ENCODE assay signal across 26 cellular contexts in genomic region chr7:2123916-2124315, GRCh38.
"Had no signal": no experiment of that assay in that cellular context is flagged by ENCODE, and none has a peak within 500 bp of the region (broad histone marks: within the 10 kb centered on the region; RNA-seq: fewer than 3 reads in every experiment).

No MANE protein-coding gene starts in this region.

- H3K9ac ChIP-seq: SK-N-SH had no signal

- H3K9me3 Mint-ChIP-seq: activated CD4-positive, alpha-beta memory T cell treated with anti-CD3 and anti-CD28 coated beads, Interleukin-2, amount 10 ng/mL, durations not matched to agents 7 days and 5 days; activated naive CD8-positive, alpha-beta T cell treated with anti-CD3 and anti-CD28 coated beads for 36 hours; activated T-cell treated with anti-CD3 and anti-CD28 coated beads, Interleukin-2, amount 50 U/mL, for 72 hours; activated T-helper 17 cell treated with anti-CD3 and anti-CD28 coated beads, Interleukin-2, amount 50 U/mL, for 72 hours; central memory CD8-positive, alpha-beta T cell; T-helper 1 cell treated with Interleukin-12 subunit alpha and Interleukin-12 subunit beta and Interleukin-4 antibody, amounts not matched to agents 30 μg/mL and 1 μg/mL, for 36 hours; T-helper 2 cell treated with Interferon-gamma antibody and Interleukin-4, amounts not matched to agents 5 μg/mL and 100 μg/mL, for 36 hours had no signal

- H3K27me3 Mint-ChIP-seq: activated CD4-positive, alpha-beta memory T cell treated with anti-CD3 and anti-CD28 coated beads, Interleukin-2, amount 10 ng/mL, durations not matched to agents 7 days and 5 days; activated naive CD8-positive, alpha-beta T cell treated with anti-CD3 and anti-CD28 coated beads for 36 hours; activated T-helper 17 cell treated with anti-CD3 and anti-CD28 coated beads, Interleukin-2, amount 50 U/mL, for 72 hours; central memory CD8-positive, alpha-beta T cell had no signal

- H3K4me2 ChIP-seq: SK-N-SH had no signal

- H3K27ac ChIP-seq: ascending aorta, cardiac muscle cell, SJSA1 had no signal

- H3K27me3 ChIP-seq: ascending aorta, cardiac muscle cell, SJSA1 had no signal

- H3K4me3 Mint-ChIP-seq: activated CD4-positive, alpha-beta memory T cell treated with anti-CD3 and anti-CD28 coated beads, Interleukin-2, amount 10 ng/mL, durations not matched to agents 7 days and 5 days; activated CD8-positive, alpha-beta memory T cell treated with anti-CD3 and anti-CD28 coated beads, Interleukin-2, amount 10 ng/mL, durations not matched to agents 7 days and 5 days; activated naive CD8-positive, alpha-beta T cell treated with anti-CD3 and anti-CD28 coated beads for 36 hours; activated T-cell treated with anti-CD3 and anti-CD28 coated beads, Interleukin-2, amount 50 U/mL, for 72 hours; activated T-helper 17 cell treated with anti-CD3 and anti-CD28 coated beads, Interleukin-2, amount 50 U/mL, for 72 hours; central memory CD8-positive, alpha-beta T cell; T-helper 1 cell treated with Interleukin-12 subunit alpha and Interleukin-12 subunit beta and Interleukin-4 antibody, amounts not matched to agents 30 μg/mL and 1 μg/mL, for 36 hours; T-helper 2 cell treated with Interferon-gamma antibody and Interleukin-4, amounts not matched to agents 5 μg/mL and 100 μg/mL, for 36 hours had no signal

- H3K9me3 ChIP-seq: ascending aorta, SJSA1, SK-N-SH had no signal

- DNase-seq: activated CD4-positive, alpha-beta memory T cell treated with anti-CD3 and anti-CD28 coated beads, Interleukin-2, amount 10 ng/mL, durations not matched to agents 7 days and 5 days; activated CD4-positive, alpha-beta T cell treated with anti-CD3 and anti-CD28 coated beads for 1 hour; activated CD4-positive, alpha-beta T cell treated with anti-CD3 and anti-CD28 coated beads for 48 hours; activated CD4-positive, CD25-positive, alpha-beta regulatory T cell; activated CD8-positive, alpha-beta memory T cell treated with anti-CD3 and anti-CD28 coated beads for 24 hours; activated CD8-positive, alpha-beta memory T cell treated with anti-CD3 and anti-CD28 coated beads, Interleukin-2, amount 10 ng/mL, durations not matched to agents 7 days and 5 days; activated CD8-positive, alpha-beta memory T cell treated with anti-CD3 and anti-CD28 coated beads, Interleukin-2, amount 50 U/mL, for 48 hours; activated effector memory CD4-positive, alpha-beta T cell treated with anti-CD3 and anti-CD28 coated beads, Interleukin-2, amount 50 U/mL, for 16 hours; activated naive CD4-positive, alpha-beta T cell; activated naive CD4-positive, alpha-beta T cell treated with anti-CD3 and anti-CD28 coated beads, Interleukin-2, amount 50 U/mL, for 16 hours; activated naive CD8-positive, alpha-beta T cell treated with anti-CD3 and anti-CD28 coated beads for 36 hours; activated T-cell treated with anti-CD3 and anti-CD28 coated beads, Interleukin-2, amount 50 U/mL, for 72 hours; amygdala; Kasumi-1; MM.1S; MV-4-11; OCI-M1; SHP77; SK-N-SH had no signal

- H3K27ac Mint-ChIP-seq: activated CD4-positive, alpha-beta memory T cell treated with anti-CD3 and anti-CD28 coated beads, Interleukin-2, amount 10 ng/mL, durations not matched to agents 7 days and 5 days; activated CD8-positive, alpha-beta memory T cell treated with anti-CD3 and anti-CD28 coated beads, Interleukin-2, amount 10 ng/mL, durations not matched to agents 7 days and 5 days; activated naive CD8-positive, alpha-beta T cell treated with anti-CD3 and anti-CD28 coated beads for 36 hours; activated T-cell treated with anti-CD3 and anti-CD28 coated beads, Interleukin-2, amount 50 U/mL, for 72 hours; activated T-helper 17 cell treated with anti-CD3 and anti-CD28 coated beads, Interleukin-2, amount 50 U/mL, for 72 hours; T-helper 1 cell treated with Interleukin-12 subunit alpha and Interleukin-12 subunit beta and Interleukin-4 antibody, amounts not matched to agents 30 μg/mL and 1 μg/mL, for 36 hours; T-helper 2 cell treated with Interferon-gamma antibody and Interleukin-4, amounts not matched to agents 5 μg/mL and 100 μg/mL, for 36 hours had no signal

- H3K4me1 ChIP-seq: ascending aorta, SJSA1 had no signal

- H3K36me3 Mint-ChIP-seq: activated CD8-positive, alpha-beta memory T cell treated with anti-CD3 and anti-CD28 coated beads, Interleukin-2, amount 10 ng/mL, durations not matched to agents 7 days and 5 days had no signal

- ATAC-seq: activated CD8-positive, alpha-beta memory T cell treated with anti-CD3 and anti-CD28 coated beads, Interleukin-2, amount 10 ng/mL, durations not matched to agents 7 days and 5 days; activated T-cell treated with anti-CD3 and anti-CD28 coated beads, Interleukin-2, amount 50 U/mL, for 72 hours; activated T-helper 17 cell treated with anti-CD3 and anti-CD28 coated beads, Interleukin-2, amount 50 U/mL, for 72 hours had no signal
